Comparison of ENCODE assay signal across 8 cellular contexts in the genomic region with DNA sequence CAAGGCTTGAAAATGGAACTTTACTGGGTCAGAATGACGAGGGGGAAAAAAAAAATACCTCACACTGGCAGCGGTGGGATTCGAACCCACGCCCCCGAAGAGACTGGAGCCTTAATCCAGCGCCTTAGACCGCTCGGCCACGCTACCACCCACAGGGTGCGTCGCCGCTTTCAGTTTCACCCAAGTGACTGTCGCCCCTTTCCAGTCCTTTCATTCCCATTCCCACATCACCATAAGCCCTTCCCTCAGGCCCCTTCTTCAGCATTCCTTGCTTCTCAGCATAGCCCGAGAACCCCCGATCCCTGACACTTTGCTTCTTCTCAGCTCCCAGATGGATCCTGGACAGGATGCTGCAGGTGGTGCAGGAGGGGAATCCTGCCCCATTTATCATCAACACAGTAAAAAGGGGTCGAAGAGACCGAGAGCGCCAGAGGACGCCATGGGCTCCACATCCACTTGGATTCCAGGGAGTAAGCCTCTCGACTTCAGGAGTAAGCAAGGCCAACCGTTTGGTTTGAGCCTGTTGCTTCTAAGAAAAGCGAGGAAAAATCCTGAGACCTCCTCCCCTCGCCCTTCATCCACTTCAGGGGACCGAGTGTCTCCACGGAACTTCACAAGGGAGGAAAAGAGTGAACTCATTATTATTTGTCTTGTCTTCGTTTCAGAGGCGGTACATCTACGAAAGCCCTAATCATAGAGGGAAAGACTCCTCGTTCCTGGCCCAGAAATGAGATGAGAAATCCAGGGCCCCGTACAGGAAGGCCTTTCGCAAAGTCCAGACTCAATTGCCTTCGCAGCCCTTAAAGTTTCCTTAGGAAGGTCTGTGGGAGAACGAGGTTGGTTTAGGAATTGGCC. TPM values are rescaled to one million over a fixed set of nuclear protein-coding genes. Genes with fewer than 3 reads are reported as not detected.
DNase-seq lines count a peak whose midpoint lies in the region; ATAC-seq and TF ChIP-seq lines count a peak whose summit lies in the region.

No MANE protein-coding gene starts in this region.

- H3K4me1 ChIP-seq in A673 (ENCODE audit: insufficient read depth, low read length, poor library complexity, severe bottlenecking): peaks cover 8% of the 10 kb centered on the region
- peaks cover 10% of the 10 kb centered on the region for H3K4me1 ChIP-seq in mesodermal cell (ENCODE audit: control insufficient read depth, insufficient read depth, low read length, poor library complexity, severe bottlenecking)

- no peaks in the 10 kb centered on the region for H3K9me3 Mint-ChIP-seq in endothelial cell (ENCODE audit: unreplicated experiment)

- 1 to 5% methylated on average over 22 to 24 of the region's 33 CpGs for WGBS in mesodermal cell (ENCODE audit: insufficient coverage in 2 of 2), 2 experiments

- H3K36me3 Mint-ChIP-seq in endothelial cell (ENCODE audit: low read depth, unreplicated experiment): peaks cover 4% of the 10 kb centered on the region

- H3K4me3 ChIP-seq in A673 (ENCODE audit: low read depth, low read length, poor library complexity, severe bottlenecking): peak overlapping the region; percentile 66
- peak overlapping the region; percentile 72 for H3K4me3 ChIP-seq in mesodermal cell (ENCODE audit: extremely low read depth, insufficient read depth, low read length, poor library complexity, severe bottlenecking)

- H3K27me3 Mint-ChIP-seq in endothelial cell (ENCODE audit: unreplicated experiment): peaks cover 37% of the 10 kb centered on the region

- H3K9me3 ChIP-seq in A673 (ENCODE audit: low read depth, low read length, poor library complexity, severe bottlenecking): no peaks in the 10 kb centered on the region
- H3K9me3 ChIP-seq in mesodermal cell (ENCODE audit: control insufficient read depth, low read length): no peaks in the 10 kb centered on the region

- TF ChIP-seq CTCF in A673 (conservative IDR thresholded peaks at IDR 0.05; ENCODE audit: low read depth, low read length): no peak
- no peak for TF ChIP-seq CTCF in endothelial cell (IDR thresholded peaks at IDR 0.05; ENCODE audit: unreplicated experiment)

- H3K27ac ChIP-seq in A673 (ENCODE audit: low read depth, low read length, poor library complexity, severe bottlenecking) (peak overlapping the region; percentile 78), mesodermal cell (ENCODE audit: low read depth, low read length, severe bottlenecking) (peak overlapping the region; percentile 71)

- POLR2A ChIA-PET in A673 (lab: Charles Lee; ENCODE audit: low non-redundant PET): interaction anchor here (0.7 kb wide), 1 partner anchor 41 kb away, joined by 5 read pairs; no protein-coding TSS in a partner anchor

- ATAC-seq in HG02840 (IDR thresholded peaks at IDR 0.05; ENCODE audit: low FRiP score, unreplicated experiment): no peak

- H3K27ac Mint-ChIP-seq in endothelial cell (ENCODE audit: unreplicated experiment): peak overlapping the region; percentile 85

- CTCF ChIA-PET in A673 (lab: Charles Lee): no interaction called here

- peak overlapping the region; percentile 90 for H3K4me3 Mint-ChIP-seq in endothelial cell (ENCODE audit: unreplicated experiment)

- H3K36me3 ChIP-seq in A673 (ENCODE audit: insufficient read depth, low read length, poor library complexity, severe bottlenecking) (no peaks in the 10 kb centered on the region), mesodermal cell (ENCODE audit: control insufficient read depth, insufficient read depth, low read length) (no peaks in the 10 kb centered on the region)

- BruUV-seq in A673 (replicated peaks; lab: Mats Ljungman, UMichigan): no TSS peak

- DNase-seq in A673 (ENCODE audit: low spot score) (peak; percentile 89), GOT3 (lab: John Stamatoyannopoulos, UW) (peak; percentile 31), NCI-H748 (lab: John Stamatoyannopoulos, UW; ENCODE audit: unreplicated experiment) (peak; percentile 90), endothelial cell (ENCODE audit: low spot score) (peak; percentile 76)
- peak; percentile 33 to 48 for DNase-seq in activated CD8-positive, alpha-beta memory T cell treated with anti-CD3 and anti-CD28 coated beads for 4 hours (ENCODE audit: low read depth in 2 of 2)
- peak; percentile 59 to 60 for DNase-seq in stimulated activated CD8-positive, alpha-beta memory T cell treated with anti-CD3 and anti-CD28 coated beads, Interleukin-15, amount 100 ng/mL, for 48 hours (ENCODE audit: low read depth in 2 of 2)

- peaks cover 32% of the 10 kb centered on the region for H3K4me1 Mint-ChIP-seq in endothelial cell (ENCODE audit: unreplicated experiment)

- no peaks in the 10 kb centered on the region for H3K27me3 ChIP-seq in A673 (replicated peaks; ENCODE audit: insufficient read depth, low read depth, low read length, poor library complexity)

- intact Hi-C loops in A673 (cut with micrococcal nuclease; ENCODE audit: unreplicated experiment): loop anchor here (1.0 to 10.0 kb wide), 3 partner anchors 39 to 199 kb away; no protein-coding TSS in a partner anchor

RNA-seq across cellular contexts. Expression of a gene that starts 20.0 kb away (rescaled TPM):
- 70.5 and 81.1 TPM in 2 replicates for total RNA-seq in A673 (2021)
- total RNA-seq in endothelial cell (ENCODE audit: unreplicated experiment): 82.8 TPM
- 66.6 TPM for polyA plus RNA-seq in mesodermal cell (2013, experiment 1 of 2)
- 61.4 TPM for polyA plus RNA-seq in mesodermal cell (2013, experiment 2 of 2)

Comparison
In these comparisons a context has a peak if more than half of its experiments do, and no peak if none do; other contexts are left out.
1. DNase-seq: peak in every context shown above with its lines; median percentile 90 in NCI-H748; 89 in A673; 76 in endothelial cell; 60 in stimulated activated CD8-positive, alpha-beta memory T cell treated with anti-CD3 and anti-CD28 coated beads, Interleukin-15, amount 100 ng/mL, for 48 hours; 40 in activated CD8-positive, alpha-beta memory T cell treated with anti-CD3 and anti-CD28 coated beads for 4 hours; 31 in GOT3.